ENCODE assay signal across 8 cellular contexts in the genomic region with DNA sequence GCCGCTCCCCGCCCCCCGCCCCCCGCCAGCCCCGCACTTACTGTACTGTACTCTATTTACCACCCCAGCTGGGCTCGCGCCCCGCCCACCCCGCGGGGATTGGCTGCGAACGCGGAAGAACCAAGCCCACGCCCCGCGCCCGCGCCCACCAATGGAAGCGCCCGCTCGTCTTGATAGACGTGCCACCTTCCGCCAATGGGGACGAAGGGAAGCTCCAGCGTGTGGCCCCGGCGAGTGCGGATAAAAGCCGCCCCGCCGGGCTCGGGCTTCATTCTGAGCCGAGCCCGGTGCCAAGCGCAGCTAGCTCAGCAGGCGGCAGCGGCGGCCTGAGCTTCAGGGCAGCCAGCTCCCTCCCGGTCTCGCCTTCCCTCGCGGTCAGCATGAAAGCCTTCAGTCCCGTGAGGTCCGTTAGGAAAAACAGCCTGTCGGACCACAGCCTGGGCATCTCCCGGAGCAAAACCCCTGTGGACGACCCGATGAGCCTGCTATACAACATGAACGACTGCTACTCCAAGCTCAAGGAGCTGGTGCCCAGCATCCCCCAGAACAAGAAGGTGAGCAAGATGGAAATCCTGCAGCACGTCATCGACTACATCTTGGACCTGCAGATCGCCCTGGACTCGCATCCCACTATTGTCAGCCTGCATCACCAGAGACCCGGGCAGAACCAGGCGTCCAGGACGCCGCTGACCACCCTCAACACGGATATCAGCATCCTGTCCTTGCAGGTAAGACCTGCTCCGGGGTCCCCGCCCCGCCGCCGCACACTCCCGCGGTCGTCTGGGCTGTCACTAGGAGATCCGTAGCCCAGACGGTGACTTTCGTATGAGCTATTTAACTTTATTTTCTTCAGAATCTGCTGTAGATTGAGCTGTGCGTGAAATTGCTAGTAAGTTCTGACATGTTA. TPM values are rescaled to one million over a fixed set of nuclear protein-coding genes. Genes with fewer than 3 reads are reported as not detected.
DNase-seq lines count a peak whose midpoint lies in the region; ATAC-seq lines count a peak whose summit lies in the region.

Gene ID2 (plus strand): TSS at position 271 of the 907 bp plus-strand sequence. CDS start 110 bp downstream, at position 381.

- H3K36me3 Mint-ChIP-seq in effector memory CD8-positive, alpha-beta T cell (ENCODE audit: insufficient read depth): peaks cover 71% of the 10 kb centered on the region
- H3K36me3 Mint-ChIP-seq in memory B cell: no peaks in the 10 kb centered on the region

- DNase-seq in Caki2 (ENCODE audit: low read depth): peak; percentile 99
- peak; percentile 58 to 99 (median 97) for DNase-seq in HUDEP-2 (lab: John Stamatoyannopoulos, UW; ENCODE audit: unreplicated experiment in 76 of 76)
- DNase-seq in NT2/D1 (ENCODE audit: low read depth, low spot score): peak; percentile 92
- peak; percentile 96 to 98 (median 96) for DNase-seq in activated CD8-positive, alpha-beta memory T cell treated with anti-CD3 and anti-CD28 coated beads for 48 hours (ENCODE audit: low read depth in 2 of 3, low spot score in 2 of 3)
- peak; percentile 99 for DNase-seq in effector memory CD8-positive, alpha-beta T cell
- peak; percentile 68 to 76 for DNase-seq in memory B cell (ENCODE audit: low spot score in 2 of 2)
- DNase-seq in stimulated activated CD8-positive, alpha-beta memory T cell treated with anti-CD3 and anti-CD28 coated beads, Interleukin-12 subunit alpha, Interleukin-12 subunit beta, amount 100 ng/mL, for 1 hour (ENCODE audit: low read depth): peak; percentile 98

- peak within 1 kb of the TSS; percentile 95 for H3K4me3 ChIP-seq in NT2/D1 (ENCODE audit: insufficient read length, low read depth)

- in situ Hi-C loops in Caki2 (cut with HindIII; ENCODE audit: low pct_unique_long_range_greater_than_20kb, low sequenced_read_pairs): loop anchor here (10.0 kb wide), 1 partner anchor 647 kb away; no protein-coding TSS in a partner anchor

- no peaks in the 10 kb centered on the region for H3K9me3 Mint-ChIP-seq in effector memory CD8-positive, alpha-beta T cell
- no peaks in the 10 kb centered on the region for H3K9me3 Mint-ChIP-seq in memory B cell

- peak within 1 kb of the TSS; percentile 95 to 100 for H3K4me3 Mint-ChIP-seq in effector memory CD8-positive, alpha-beta T cell
- H3K4me3 Mint-ChIP-seq in memory B cell: peak within 1 kb of the TSS; percentile 84

- H3K27ac Mint-ChIP-seq in effector memory CD8-positive, alpha-beta T cell: peak within 1 kb of the TSS; percentile 86 to 99
- H3K27ac Mint-ChIP-seq in memory B cell: peak within 1 kb of the TSS; percentile 47

- H3K27me3 Mint-ChIP-seq in effector memory CD8-positive, alpha-beta T cell: peaks cover 0 to 12% of the 10 kb centered on the region in 2 donors
- peaks cover 38% of the 10 kb centered on the region for H3K27me3 Mint-ChIP-seq in memory B cell

- H3K4me1 ChIP-seq in NT2/D1 (ENCODE audit: insufficient read depth, insufficient read length): peaks cover 4% of the 10 kb centered on the region

- peak; percentile 53 for ATAC-seq in GM21390 (IDR thresholded peaks at IDR 0.05; ENCODE audit: unreplicated experiment)
- ATAC-seq in effector memory CD8-positive, alpha-beta T cell (replicated peaks): peak; percentile 62
- ATAC-seq in memory B cell (ENCODE audit: low read depth): peak; percentile 79

- peaks cover 18% of the 10 kb centered on the region for H3K36me3 ChIP-seq in NT2/D1 (ENCODE audit: insufficient read depth, insufficient read length, low read length)

- peaks cover 14% of the 10 kb centered on the region; the same call in 1 of the 2 replicates for H3K9me3 ChIP-seq in NT2/D1 (ENCODE audit: insufficient read depth, low read length)

- peak within 1 kb of the TSS; percentile 97 for H3K9ac ChIP-seq in NT2/D1 (ENCODE audit: insufficient read length, low read depth)

- H3K4me1 Mint-ChIP-seq in effector memory CD8-positive, alpha-beta T cell (ENCODE audit: low read depth in 2 of 2): peaks cover 32 to 40% of the 10 kb centered on the region in 2 donors
- H3K4me1 Mint-ChIP-seq in memory B cell: peaks cover 30% of the 10 kb centered on the region

- H3K27me3 ChIP-seq in NT2/D1 (ENCODE audit: insufficient read depth, insufficient read length): no peaks in the 10 kb centered on the region

RNA-seq across cellular contexts. Expression of gene ID2, which starts in this region (rescaled TPM):
- 65.9 and 90.3 TPM in 2 replicates for total RNA-seq in Caki2 (2014; rRNA removed; shearing (Covaris generic); ENCODE audit: low replicate concordance)

Comparison
In these comparisons a context has a peak if more than half of its experiments do, and no peak if none do; other contexts are left out.
1. Peak in every context shown above with its lines: DNase-seq, ATAC-seq and H3K4me3 ChIP-seq.